In the genomic region with DNA sequence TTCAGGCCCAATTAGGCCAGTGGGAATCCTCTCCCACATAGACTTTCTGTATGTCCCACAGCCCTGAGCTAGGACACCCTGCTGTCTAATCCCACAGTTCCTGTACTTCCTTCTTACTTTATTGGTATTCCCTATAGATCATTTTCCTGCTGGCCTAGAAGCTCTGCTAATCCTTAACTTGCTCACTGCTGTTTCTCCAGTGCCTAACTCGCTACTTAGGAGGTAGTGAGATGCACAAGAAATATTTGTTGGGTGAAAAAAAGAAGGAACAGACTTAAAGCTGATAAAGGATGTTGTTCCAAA, we compare ENCODE assay signal across 25 cellular contexts. TPM values are rescaled to one million over a fixed set of nuclear protein-coding genes. Genes with fewer than 3 reads are reported as not detected.
DNase-seq lines count a peak whose midpoint lies in the region; ATAC-seq and TF ChIP-seq lines count a peak whose summit lies in the region.
"Had no signal": no experiment of that assay in that cellular context is flagged by ENCODE, and none has a peak within 500 bp of the region (broad histone marks: within the 10 kb centered on the region; RNA-seq: fewer than 3 reads in every experiment).

No MANE protein-coding gene starts in this region.

- intact Hi-C loops in dendritic cell treated with granulocyte-macrophage colony-stimulating factor and Interleukin-4, amounts not matched to agents 40 ng/mL and 50 ng/mL, for 4 days (cut with micrococcal nuclease), result loop anchor here (10.0 kb wide), 1 partner anchor 58 kb away; the partner anchor contains the start of gene TMEM51

- peak overlapping the region; percentile 59 to 72 for H3K27ac ChIP-seq in thoracic aorta
- no peak overlapping the region for H3K27ac ChIP-seq in osteoblast (ENCODE audit: low read depth, low read length)
- H3K27ac ChIP-seq: foreskin keratinocyte, HL-60, right atrium auricular region had no signal

- H3K4me1 Mint-ChIP-seq in dendritic cell treated with granulocyte-macrophage colony-stimulating factor and Interleukin-4, amounts not matched to agents 40 ng/mL and 50 ng/mL, for 4 days (ENCODE audit: low read depth), result peaks cover 90% of the 10 kb centered on the region
- H3K4me1 Mint-ChIP-seq in mesothelial cell of epicardium, result peaks cover 33% of the 10 kb centered on the region
- no peaks in the 10 kb centered on the region for H3K4me1 Mint-ChIP-seq in activated T-cell treated with anti-CD3 and anti-CD28 coated beads, Interleukin-2, amount 50 U/mL, for 72 hours (ENCODE audit: low read depth)

- no peaks in the 10 kb centered on the region for H3K27me3 ChIP-seq in thoracic aorta (replicated peaks; ENCODE audit: insufficient read depth)
- H3K27me3 ChIP-seq in osteoblast (ENCODE audit: insufficient read depth, low read length), result no peaks in the 10 kb centered on the region
- H3K27me3 ChIP-seq: foreskin keratinocyte, left lung, ovary, right atrium auricular region, uterus had no signal

- H2AFZ ChIP-seq in osteoblast (ENCODE audit: low read length), result no peak overlapping the region

- no peak for TF ChIP-seq CTCF in mesothelial cell of epicardium (IDR thresholded peaks at IDR 0.05; ENCODE audit: unreplicated experiment)
- TF ChIP-seq CTCF in thoracic aorta (IDR thresholded peaks at IDR 0.05), result no peak
- TF ChIP-seq CTCF in osteoblast (IDR thresholded peaks at IDR 0.05; ENCODE audit: extremely low read depth, low read depth, low read length), result no peak

- no peak overlapping the region for H3K4me3 Mint-ChIP-seq in dendritic cell treated with granulocyte-macrophage colony-stimulating factor and Interleukin-4, amounts not matched to agents 40 ng/mL and 50 ng/mL, for 4 days
- H3K4me3 Mint-ChIP-seq in mesothelial cell of epicardium, result no peak overlapping the region
- H3K4me3 Mint-ChIP-seq in activated T-cell treated with anti-CD3 and anti-CD28 coated beads, Interleukin-2, amount 50 U/mL, for 72 hours, result no peak overlapping the region
- H3K4me3 Mint-ChIP-seq: activated CD8-positive, alpha-beta T cell treated with anti-CD3 and anti-CD28 coated beads for 36 hours; immature natural killer cell had no signal

- H3K4me1 ChIP-seq in thoracic aorta (ENCODE audit: control insufficient read depth in 1 of 2, low read depth in 2 of 2), result peaks cover 43 to 68% of the 10 kb centered on the region in 2 donors
- no peaks in the 10 kb centered on the region for H3K4me1 ChIP-seq in osteoblast (ENCODE audit: insufficient read depth, low read length)
- H3K4me1 ChIP-seq: foreskin keratinocyte had no signal

- H3K4me3 ChIP-seq in thoracic aorta, result peak overlapping the region; percentile 15
- no peak overlapping the region for H3K4me3 ChIP-seq in osteoblast (ENCODE audit: insufficient read depth, low read length)
- H3K4me3 ChIP-seq: dorsolateral prefrontal cortex, left lung, ovary, right atrium auricular region, uterus had no signal

- no peaks in the 10 kb centered on the region for H3K27me3 Mint-ChIP-seq in dendritic cell treated with granulocyte-macrophage colony-stimulating factor and Interleukin-4, amounts not matched to agents 40 ng/mL and 50 ng/mL, for 4 days
- no peaks in the 10 kb centered on the region for H3K27me3 Mint-ChIP-seq in mesothelial cell of epicardium (ENCODE audit: low read depth)
- H3K27me3 Mint-ChIP-seq in activated T-cell treated with anti-CD3 and anti-CD28 coated beads, Interleukin-2, amount 50 U/mL, for 72 hours (ENCODE audit: low read depth), result peaks cover 10% of the 10 kb centered on the region

- no peaks in the 10 kb centered on the region for H3K79me2 ChIP-seq in osteoblast (ENCODE audit: insufficient read depth, low read length)

- H4K20me1 ChIP-seq in osteoblast (ENCODE audit: insufficient read depth, low read length), result no peaks in the 10 kb centered on the region

- H3K36me3 ChIP-seq in thoracic aorta (no peaks in the 10 kb centered on the region), osteoblast (ENCODE audit: insufficient read depth, low read length) (no peaks in the 10 kb centered on the region)
- H3K36me3 ChIP-seq: ovary, right atrium auricular region, uterus had no signal

- H3K9me3 ChIP-seq in thoracic aorta (no peaks in the 10 kb centered on the region), osteoblast (ENCODE audit: low read depth, low read length) (no peaks in the 10 kb centered on the region)
- H3K9me3 ChIP-seq: left lung, ovary, right atrium auricular region, uterus had no signal

- H3K9me3 Mint-ChIP-seq in dendritic cell treated with granulocyte-macrophage colony-stimulating factor and Interleukin-4, amounts not matched to agents 40 ng/mL and 50 ng/mL, for 4 days, result no peaks in the 10 kb centered on the region
- no peaks in the 10 kb centered on the region for H3K9me3 Mint-ChIP-seq in mesothelial cell of epicardium
- H3K9me3 Mint-ChIP-seq in activated T-cell treated with anti-CD3 and anti-CD28 coated beads, Interleukin-2, amount 50 U/mL, for 72 hours, result no peaks in the 10 kb centered on the region
- H3K9me3 Mint-ChIP-seq in activated naive CD4-positive, alpha-beta T cell treated with anti-CD3 and anti-CD28 coated beads, Interleukin-2, amount 50 U/mL, for 72 hours, result no peaks in the 10 kb centered on the region
- H3K9me3 Mint-ChIP-seq: activated CD8-positive, alpha-beta T cell treated with anti-CD3 and anti-CD28 coated beads for 36 hours; immature natural killer cell had no signal

- H3K4me2 ChIP-seq in osteoblast (ENCODE audit: insufficient read depth, low read length), result no peak overlapping the region

- ATAC-seq in thoracic aorta (ENCODE audit: insufficient number of reproducible peaks, low FRiP score, low read depth), result no peak
- no peak for ATAC-seq in activated T-cell treated with anti-CD3 and anti-CD28 coated beads, Interleukin-2, amount 50 U/mL, for 72 hours (replicated peaks in 1 of 2)
- ATAC-seq in activated naive CD4-positive, alpha-beta T cell treated with anti-CD3 and anti-CD28 coated beads, Interleukin-2, amount 50 U/mL, for 72 hours, result no peak
- ATAC-seq: activated CD8-positive, alpha-beta T cell treated with anti-CD3 and anti-CD28 coated beads for 36 hours; foreskin keratinocyte had no signal

- DNase-seq in NCI-H82 treated with DMSO at 0.1 percent for 48 hours (lab: John Stamatoyannopoulos, UW; ENCODE audit: unreplicated experiment), result peak; percentile 57
- no peak for DNase-seq in mesothelial cell of epicardium (ENCODE audit: low spot score in 2 of 2, unreplicated experiment in 2 of 2)
- DNase-seq in thoracic aorta (ENCODE audit: low spot score), result no peak
- no peak for DNase-seq in activated T-cell treated with anti-CD3 and anti-CD28 coated beads, Interleukin-2, amount 50 U/mL, for 72 hours
- no peak for DNase-seq in COLO829 (ENCODE audit: low spot score)
- DNase-seq in osteoblast (ENCODE audit: insufficient read length, low spot score, missing footprints), result no peak
- no peak for DNase-seq in activated naive CD4-positive, alpha-beta T cell treated with anti-CD3 and anti-CD28 coated beads, Interleukin-2, amount 50 U/mL, for 72 hours (ENCODE audit: low spot score in 2 of 2)
- DNase-seq: activated CD4-positive, CD25-positive, alpha-beta regulatory T cell; activated CD8-positive, alpha-beta T cell treated with anti-CD3 and anti-CD28 coated beads for 36 hours; activated gamma-delta T cell treated with Interleukin-2 at 50 U/mL for 16 hours; dorsolateral prefrontal cortex; foreskin keratinocyte; immature natural killer cell; left lung; NCI-H1105; NCI-H2107; NCI-H510A; NK-92 treated with Interleukin-12 subunit alpha and Interleukin-12 subunit beta, amount 100 ng/mL, for 24 hours; RPMI8226 had no signal

- H3K36me3 Mint-ChIP-seq in dendritic cell treated with granulocyte-macrophage colony-stimulating factor and Interleukin-4, amounts not matched to agents 40 ng/mL and 50 ng/mL, for 4 days (ENCODE audit: low read depth), result peaks cover 83% of the 10 kb centered on the region
- peaks cover 3% of the 10 kb centered on the region for H3K36me3 Mint-ChIP-seq in mesothelial cell of epicardium
- H3K36me3 Mint-ChIP-seq in activated T-cell treated with anti-CD3 and anti-CD28 coated beads, Interleukin-2, amount 50 U/mL, for 72 hours (ENCODE audit: insufficient read depth in 2 of 2), result no peaks in the 10 kb centered on the region
- H3K36me3 Mint-ChIP-seq in activated naive CD4-positive, alpha-beta T cell treated with anti-CD3 and anti-CD28 coated beads, Interleukin-2, amount 50 U/mL, for 72 hours, result no peaks in the 10 kb centered on the region
- H3K36me3 Mint-ChIP-seq: immature natural killer cell had no signal

- peak overlapping the region; percentile 83 for H3K27ac Mint-ChIP-seq in dendritic cell treated with granulocyte-macrophage colony-stimulating factor and Interleukin-4, amounts not matched to agents 40 ng/mL and 50 ng/mL, for 4 days
- peak overlapping the region; percentile 99 for H3K27ac Mint-ChIP-seq in mesothelial cell of epicardium
- H3K27ac Mint-ChIP-seq in activated T-cell treated with anti-CD3 and anti-CD28 coated beads, Interleukin-2, amount 50 U/mL, for 72 hours, result no peak overlapping the region
- no peak overlapping the region for H3K27ac Mint-ChIP-seq in activated naive CD4-positive, alpha-beta T cell treated with anti-CD3 and anti-CD28 coated beads, Interleukin-2, amount 50 U/mL, for 72 hours
- H3K27ac Mint-ChIP-seq: activated CD8-positive, alpha-beta T cell treated with anti-CD3 and anti-CD28 coated beads for 36 hours; immature natural killer cell had no signal

RNA-seq across cellular contexts. Expression of gene FHAD1, which starts 34.1 kb away (rescaled TPM):
- total RNA-seq in mesothelial cell of epicardium (1.0 to 1.3 TPM (median 1.1 TPM) in 3 replicates), thoracic aorta (1 to 10 TPM in 1 of 2 donors, not detected in 1; 4.4 TPM), osteoblast (0.72 and 1.8 TPM in 2 replicates)
- under 1 TPM in 1 of 2 donors, not detected in 1; 0.49 TPM for total RNA-seq in activated T-cell treated with anti-CD3 and anti-CD28 coated beads, Interleukin-2, amount 50 U/mL, for 72 hours
- under 1 TPM in 1 of 2 donors, not detected in 1; 0.27 TPM for total RNA-seq in activated naive CD4-positive, alpha-beta T cell treated with anti-CD3 and anti-CD28 coated beads, Interleukin-2, amount 50 U/mL, for 72 hours
- total RNA-seq: right atrium auricular region had no signal

RNA-seq across cellular contexts. Expression of gene TMEM51, which starts 59.4 kb away (rescaled TPM):
- total RNA-seq in mesothelial cell of epicardium, result 10.4 to 11.2 TPM (median 10.9 TPM) in 3 replicates
- 1 to 10 TPM; 2.0 to 5.9 TPM for total RNA-seq in thoracic aorta
- total RNA-seq in activated T-cell treated with anti-CD3 and anti-CD28 coated beads, Interleukin-2, amount 50 U/mL, for 72 hours, result not detected
- 0.59 and 0.72 TPM in 2 replicates for total RNA-seq in osteoblast
- under 1 TPM in 1 of 2 donors, not detected in 1; 0.35 TPM for total RNA-seq in activated naive CD4-positive, alpha-beta T cell treated with anti-CD3 and anti-CD28 coated beads, Interleukin-2, amount 50 U/mL, for 72 hours
- total RNA-seq: activated CD8-positive, alpha-beta T cell treated with anti-CD3 and anti-CD28 coated beads for 36 hours; T-helper 2 cell treated with Interferon-gamma antibody and Interleukin-4, amounts not matched to agents 100 ng/mL and 5 ng/mL, for 36 hours had no signal

Comparison
In these comparisons a context has a peak if more than half of its experiments do, and no peak if none do; other contexts are left out.
1. H3K27ac Mint-ChIP-seq: peak in dendritic cell treated with granulocyte-macrophage colony-stimulating factor and Interleukin-4, amounts not matched to agents 40 ng/mL and 50 ng/mL, for 4 days (single experiment) and mesothelial cell of epicardium (single experiment); none in activated T-cell treated with anti-CD3 and anti-CD28 coated beads, Interleukin-2, amount 50 U/mL, for 72 hours (single experiment) and activated naive CD4-positive, alpha-beta T cell treated with anti-CD3 and anti-CD28 coated beads, Interleukin-2, amount 50 U/mL, for 72 hours (0 of 2).